Comparison of ENCODE assay signal across 24 cellular contexts in the genomic region with DNA sequence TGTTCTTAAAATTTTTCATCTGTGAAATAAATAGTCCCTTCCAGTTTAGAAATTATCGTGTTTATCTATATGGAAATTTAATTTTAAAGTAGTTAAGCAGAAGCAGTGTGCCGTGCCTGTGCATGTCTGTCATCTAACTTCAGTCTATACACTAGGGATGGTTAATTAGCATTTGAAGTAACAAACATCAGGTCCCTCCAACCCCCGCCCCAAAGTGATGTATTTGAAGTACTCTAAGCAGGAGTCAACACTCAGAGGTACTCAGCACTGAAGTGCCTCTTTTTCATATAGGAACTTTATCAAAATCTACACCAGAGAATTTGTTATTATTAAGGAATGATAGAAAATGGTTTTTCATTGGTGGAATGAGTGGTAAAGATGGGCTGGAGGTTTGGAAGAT.
"Had no signal": no experiment of that assay in that cellular context is flagged by ENCODE, and none has a peak within 500 bp of the region (broad histone marks: within the 10 kb centered on the region; RNA-seq: fewer than 3 reads in every experiment).

No MANE protein-coding gene starts in this region.

- H3K4me3 Mint-ChIP-seq: activated naive CD8-positive, alpha-beta T cell treated with anti-CD3 and anti-CD28 coated beads for 36 hours; activated T-cell treated with anti-CD3 and anti-CD28 coated beads, Interleukin-2, amount 50 U/mL, for 4 hours; central memory CD8-positive, alpha-beta T cell; endodermal cell; mesothelial cell of epicardium; naive thymus-derived CD8-positive, alpha-beta T cell; stimulated activated naive CD8-positive, alpha-beta T cell treated with anti-CD3 and anti-CD28 coated beads, Interleukin-15, Interleukin-2, amounts not matched to agents 100 ng/mL and 50 ng/mL, for 24 hours had no signal

- H3K27me3 Mint-ChIP-seq: activated naive CD8-positive, alpha-beta T cell treated with anti-CD3 and anti-CD28 coated beads for 36 hours; central memory CD8-positive, alpha-beta T cell; naive thymus-derived CD8-positive, alpha-beta T cell; stimulated activated naive CD8-positive, alpha-beta T cell treated with anti-CD3 and anti-CD28 coated beads, Interleukin-15, Interleukin-2, amounts not matched to agents 100 ng/mL and 50 ng/mL, for 24 hours had no signal

- H3K27ac Mint-ChIP-seq: activated naive CD8-positive, alpha-beta T cell treated with anti-CD3 and anti-CD28 coated beads for 36 hours; endodermal cell; mesothelial cell of epicardium; stimulated activated naive CD8-positive, alpha-beta T cell treated with anti-CD3 and anti-CD28 coated beads, Interleukin-15, Interleukin-2, amounts not matched to agents 100 ng/mL and 50 ng/mL, for 24 hours had no signal

- ATAC-seq: activated T-cell treated with anti-CD3 and anti-CD28 coated beads, Interleukin-2, amount 50 U/mL, for 4 hours; naive thymus-derived CD8-positive, alpha-beta T cell; psoas muscle had no signal

- H3K27ac ChIP-seq: breast epithelium, epithelial cell of prostate, heart left ventricle, ovary, psoas muscle, right atrium auricular region, tibial nerve, WERI-Rb-1 had no signal

- H3K4me1 Mint-ChIP-seq: mesothelial cell of epicardium had no signal

- H3K4me3 ChIP-seq: breast epithelium, heart left ventricle, lung, ovary, psoas muscle, right atrium auricular region, tibial nerve had no signal

- H3K4me1 ChIP-seq: breast epithelium, right atrium auricular region, tibial nerve had no signal

- H3K36me3 ChIP-seq: breast epithelium, neutrophil, ovary had no signal

- DNase-seq: activated CD4-positive, alpha-beta T cell treated with anti-CD3 and anti-CD28 coated beads for 1 hour; activated CD4-positive, alpha-beta T cell treated with anti-CD3 and anti-CD28 coated beads, Interleukin-2, amount 50 U/mL, for 4 hours; activated CD8-positive, alpha-beta memory T cell treated with anti-CD3 and anti-CD28 coated beads, Interleukin-2, amount 50 U/mL, for 48 hours; activated naive CD4-positive, alpha-beta T cell treated with Interleukin-2 at 50 U/mL for 16 hours; activated naive CD8-positive, alpha-beta T cell treated with anti-CD3 and anti-CD28 coated beads for 36 hours; activated T-cell treated with anti-CD3 and anti-CD28 coated beads, Interleukin-2, amount 50 U/mL, for 4 hours; endodermal cell; heart left ventricle; kidney; naive thymus-derived CD8-positive, alpha-beta T cell; ovary; psoas muscle; stimulated activated CD4-positive, alpha-beta T cell treated with anti-CD3 and anti-CD28 coated beads, Interleukin-4, amount 100 ng/mL, for 4 hours; T-helper 1 cell; WERI-Rb-1 had no signal

- H3K27me3 ChIP-seq: breast epithelium, heart left ventricle, neutrophil, ovary, right atrium auricular region, tibial nerve had no signal

- H3K9me3 ChIP-seq: neutrophil, ovary, right atrium auricular region had no signal
